29 cellular contexts compared by ENCODE assay signal in the genomic region with DNA sequence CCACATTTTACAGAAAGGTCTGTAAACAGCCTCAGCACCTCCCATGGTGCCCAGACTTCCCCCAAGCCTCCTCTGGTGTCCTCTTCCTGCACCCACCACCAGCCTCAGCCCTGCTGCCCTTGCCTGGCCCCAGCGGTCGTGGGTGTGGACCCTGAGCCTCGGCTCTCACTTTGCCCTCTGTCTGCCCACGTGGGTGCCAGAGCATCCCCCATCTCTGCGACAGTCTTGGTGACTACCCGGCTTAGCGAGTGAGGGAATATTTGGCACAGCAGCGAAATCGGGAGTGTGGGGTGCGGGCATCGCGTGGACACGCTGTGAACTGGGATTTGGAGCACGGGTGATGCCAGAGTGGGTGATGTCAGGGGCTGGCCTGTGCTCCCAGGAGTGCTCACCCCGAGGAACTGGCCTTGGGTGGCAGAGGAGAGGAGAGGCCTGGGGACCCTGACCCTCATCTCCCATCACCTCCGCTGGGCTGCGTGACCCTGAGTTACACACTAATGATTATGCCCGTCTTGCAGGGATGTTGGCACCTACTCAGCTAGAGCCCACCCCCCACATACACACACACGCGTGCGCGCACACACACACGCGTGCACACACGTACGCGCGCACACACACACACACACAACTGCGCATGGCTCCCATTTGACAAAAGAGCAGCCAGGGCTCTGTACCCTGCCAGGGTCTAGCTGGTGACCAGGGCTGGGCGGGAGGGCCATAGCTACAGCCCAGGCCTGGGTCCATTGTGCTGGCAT. TPM values are rescaled to one million over a fixed set of nuclear protein-coding genes. Genes with fewer than 3 reads are reported as not detected.
A peak's percentile ranks its signal among the peaks of the same experiment; 100 is the strongest.
DNase-seq lines count a peak whose midpoint lies in the region; ATAC-seq and TF ChIP-seq lines count a peak whose summit lies in the region.
"Had no signal": no experiment of that assay in that cellular context is flagged by ENCODE, and none has a peak within 500 bp of the region (broad histone marks: within the 10 kb centered on the region; RNA-seq: fewer than 3 reads in every experiment).

No MANE protein-coding gene starts in this region.

- H3K9me3 Mint-ChIP-seq in endodermal cell = peaks cover 18% of the 10 kb centered on the region
- H3K9me3 Mint-ChIP-seq in stimulated activated naive B cell treated with anti-CD40 and anti-IgM and Interleukin-4, amounts not matched to agents 10 μg/mL and 1 μg/mL and 100 μg/mL, for 72 hours = peaks cover 5 to 14% of the 10 kb centered on the region in 2 donors

- no peaks in the 10 kb centered on the region for H3K4me1 Mint-ChIP-seq in endodermal cell
- peaks cover 0 to 2% of the 10 kb centered on the region in 2 donors for H3K4me1 Mint-ChIP-seq in stimulated activated naive B cell treated with anti-CD40 and anti-IgM and Interleukin-4, amounts not matched to agents 10 μg/mL and 1 μg/mL and 100 μg/mL, for 72 hours
- H3K4me1 Mint-ChIP-seq: activated naive CD8-positive, alpha-beta T cell treated with anti-CD3 and anti-CD28 coated beads, Interleukin-2, amount 50 U/mL, for 24 hours; CD8-positive, alpha-beta memory T cell; stimulated activated effector memory CD8-positive, alpha-beta T cell treated with anti-CD3 and anti-CD28 coated beads, Interleukin-12 subunit alpha, Interleukin-12 subunit beta, amount 100 ng/mL, for 72 hours had no signal

- H3K79me2 ChIP-seq in SK-N-SH (ENCODE audit: insufficient read depth) (no peaks in the 10 kb centered on the region), DND-41 (ENCODE audit: insufficient read depth, low read length) (peaks cover 35% of the 10 kb centered on the region)

- no peak for TF ChIP-seq EP300 in SK-N-SH (IDR thresholded peaks at IDR 0.05; ENCODE audit: borderline replicate concordance in 1 of 2, low read depth in 1 of 2, low read length in 1 of 2)

- TF ChIP-seq RAD21 in SK-N-SH (IDR thresholded peaks at IDR 0.05; ENCODE audit: low read length) = no peak

- H3K9ac ChIP-seq in SK-N-SH = no peak overlapping the region
- no peak overlapping the region for H3K9ac ChIP-seq in DND-41 (ENCODE audit: low read depth, low read length)
- no peak overlapping the region for H3K9ac ChIP-seq in endodermal cell (ENCODE audit: extremely low read depth, low read length, poor library complexity, severe bottlenecking)

- H2AFZ ChIP-seq in SK-N-SH (ENCODE audit: low read depth) (no peak overlapping the region), DND-41 (ENCODE audit: low read depth, low read length) (no peak overlapping the region)

- no peaks in the 10 kb centered on the region for H3K9me2 ChIP-seq in SK-N-SH

- H3K27ac Mint-ChIP-seq in endodermal cell = no peak overlapping the region
- H3K27ac Mint-ChIP-seq in stimulated activated naive B cell treated with anti-CD40 and anti-IgM and Interleukin-4, amounts not matched to agents 10 μg/mL and 1 μg/mL and 100 μg/mL, for 72 hours = peak overlapping the region; percentile 51
- H3K27ac Mint-ChIP-seq: activated naive CD8-positive, alpha-beta T cell treated with anti-CD3 and anti-CD28 coated beads, Interleukin-2, amount 50 U/mL, for 24 hours; activated T-helper 2 cell treated with anti-CD3 and anti-CD28 coated beads, Interferon-gamma antibody, Interleukin-2, Interleukin-4, amounts not matched to agents 10 μg/mL and 5 μg/mL and 100 μg/mL, durations not matched to agents 14 hours and 24 hours and 36 hours; CD8-positive, alpha-beta memory T cell; stimulated activated effector memory CD8-positive, alpha-beta T cell treated with anti-CD3 and anti-CD28 coated beads, Interleukin-12 subunit alpha, Interleukin-12 subunit beta, amount 100 ng/mL, for 72 hours; T-helper 1 cell treated with Interleukin-12 subunit alpha and Interleukin-12 subunit beta and Interleukin-4 antibody, amounts not matched to agents 30 μg/mL and 1 μg/mL, for 36 hours had no signal

- H3F3A ChIP-seq in SK-N-SH (replicated peaks; ENCODE audit: insufficient read depth) = no peaks in the 10 kb centered on the region

- ATAC-seq in SK-N-SH treated with all-trans-retinoic acid at 6 μM for 48 hours = no peak
- ATAC-seq in DND-41 (ENCODE audit: insufficient read depth, low read depth) = no peak
- ATAC-seq in stimulated activated naive B cell treated with anti-CD40 and anti-IgM and Interleukin-4, amounts not matched to agents 10 μg/mL and 1 μg/mL and 100 μg/mL, for 72 hours (replicated peaks) = no peak
- ATAC-seq in GM21390 (IDR thresholded peaks at IDR 0.05; ENCODE audit: unreplicated experiment) = no peak
- ATAC-seq in GM19397 (IDR thresholded peaks at IDR 0.05; ENCODE audit: unreplicated experiment) = no peak
- no peak for ATAC-seq in GM19324 (IDR thresholded peaks at IDR 0.05; ENCODE audit: low FRiP score, unreplicated experiment)
- ATAC-seq: activated naive CD8-positive, alpha-beta T cell treated with anti-CD3 and anti-CD28 coated beads, Interleukin-2, amount 50 U/mL, for 24 hours; stimulated activated effector memory CD8-positive, alpha-beta T cell treated with anti-CD3 and anti-CD28 coated beads, Interleukin-12 subunit alpha, Interleukin-12 subunit beta, amount 100 ng/mL, for 72 hours had no signal

- POLR2A ChIA-PET in SK-N-SH (lab: Yijun Ruan, JAX) = no interaction called here

- peak; percentile 30 for DNase-seq in SK-N-SH
- peak; percentile 1 for DNase-seq in DND-41
- peak; percentile 29 for DNase-seq in endodermal cell
- no peak for DNase-seq in stimulated activated naive B cell treated with anti-CD40 and anti-IgM and Interleukin-4, amounts not matched to agents 10 μg/mL and 1 μg/mL and 100 μg/mL, for 72 hours
- DNase-seq: activated CD4-positive, alpha-beta T cell treated with anti-CD3 and anti-CD28 coated beads for 48 hours; activated naive CD8-positive, alpha-beta T cell treated with anti-CD3 and anti-CD28 coated beads, Interleukin-2, amount 50 U/mL, for 24 hours; effector CD4-positive, alpha-beta T cell; H9; kidney glomerular epithelial cell; NCI-H1048; NCI-H1694 treated with DMSO at 0.1 percent for 48 hours; NCI-H2171 treated with DMSO at 0.1 percent for 48 hours; NCI-H524; small intestine; stimulated activated CD4-positive, alpha-beta T cell treated with anti-CD3 and anti-CD28 coated beads, Interleukin-2, amount 100 ng/mL, for 24 hours; testis had no signal

- H3K9me3 ChIP-seq in SK-N-SH (peaks cover 12% of the 10 kb centered on the region), DND-41 (ENCODE audit: insufficient read depth, low read length, severe bottlenecking) (peaks cover 11% of the 10 kb centered on the region), endodermal cell (ENCODE audit: control insufficient read depth, low read length) (peaks cover 9% of the 10 kb centered on the region)
- H3K9me3 ChIP-seq: testis had no signal

- CTCF ChIA-PET in SK-N-SH (lab: Yijun Ruan, JAX) = interaction anchor here (1.5 kb wide), 1 partner anchor 32 kb away, joined by 3 read pairs; no protein-coding TSS in a partner anchor

- peaks cover 0 to 56% of the 10 kb centered on the region in 2 experiments; a peak in 1 of 4 replicates for H3K4me1 ChIP-seq in SK-N-SH (ENCODE audit: control insufficient read depth in 1 of 2, insufficient read depth in 2 of 2, low read depth in 1 of 2, low read length in 1 of 2)
- no peaks in the 10 kb centered on the region for H3K4me1 ChIP-seq in DND-41 (ENCODE audit: insufficient read depth, low read length)
- no peaks in the 10 kb centered on the region for H3K4me1 ChIP-seq in endodermal cell (ENCODE audit: control insufficient read depth, insufficient read depth, low read length)
- H3K4me1 ChIP-seq: Peyer's patch, SJSA1, testis had no signal

- no peak overlapping the region for H3K4me3 Mint-ChIP-seq in endodermal cell
- no peak overlapping the region for H3K4me3 Mint-ChIP-seq in stimulated activated naive B cell treated with anti-CD40 and anti-IgM and Interleukin-4, amounts not matched to agents 10 μg/mL and 1 μg/mL and 100 μg/mL, for 72 hours
- H3K4me3 Mint-ChIP-seq: activated naive CD8-positive, alpha-beta T cell treated with anti-CD3 and anti-CD28 coated beads, Interleukin-2, amount 50 U/mL, for 24 hours; brain; CD8-positive, alpha-beta memory T cell; H9; stimulated activated effector memory CD8-positive, alpha-beta T cell treated with anti-CD3 and anti-CD28 coated beads, Interleukin-12 subunit alpha, Interleukin-12 subunit beta, amount 100 ng/mL, for 72 hours; T-helper 1 cell treated with Interleukin-12 subunit alpha and Interleukin-12 subunit beta and Interleukin-4 antibody, amounts not matched to agents 30 μg/mL and 1 μg/mL, for 36 hours had no signal

- H3K36me3 Mint-ChIP-seq in endodermal cell (ENCODE audit: low read depth) = peaks cover 6% of the 10 kb centered on the region
- H3K36me3 Mint-ChIP-seq in stimulated activated naive B cell treated with anti-CD40 and anti-IgM and Interleukin-4, amounts not matched to agents 10 μg/mL and 1 μg/mL and 100 μg/mL, for 72 hours = peaks cover 3 to 11% of the 10 kb centered on the region in 2 donors
- H3K36me3 Mint-ChIP-seq: stimulated activated effector memory CD8-positive, alpha-beta T cell treated with anti-CD3 and anti-CD28 coated beads, Interleukin-12 subunit alpha, Interleukin-12 subunit beta, amount 100 ng/mL, for 72 hours had no signal

- H3K4me3 ChIP-seq in SK-N-SH (ENCODE audit: low read depth in 2 of 2, low read length in 1 of 2) = no peak overlapping the region
- no peak overlapping the region for H3K4me3 ChIP-seq in DND-41 (ENCODE audit: low read depth in 1 of 2, low read length in 2 of 2)
- H3K4me3 ChIP-seq in endodermal cell (ENCODE audit: low read length) = no peak overlapping the region
- H3K4me3 ChIP-seq: Peyer's patch, SJSA1, testis had no signal

- peaks cover 0 to 2% of the 10 kb centered on the region in 2 experiments for H3K36me3 ChIP-seq in SK-N-SH (replicated peaks in 1 of 2; ENCODE audit: control insufficient read depth in 1 of 2, insufficient read depth in 2 of 2, low read length in 1 of 2)
- peaks cover 9% of the 10 kb centered on the region for H3K36me3 ChIP-seq in DND-41 (ENCODE audit: insufficient read depth, low read length)
- no peaks in the 10 kb centered on the region for H3K36me3 ChIP-seq in endodermal cell (ENCODE audit: control insufficient read depth, insufficient read depth, low read length)
- H3K36me3 ChIP-seq: Peyer's patch, SJSA1 had no signal

- no peaks in the 10 kb centered on the region for H4K20me1 ChIP-seq in SK-N-SH (ENCODE audit: insufficient read depth)
- H4K20me1 ChIP-seq in DND-41 (ENCODE audit: insufficient read depth, low read length) = peaks cover 27% of the 10 kb centered on the region

- no peak overlapping the region; a peak in 1 of 4 replicates for H3K27ac ChIP-seq in SK-N-SH (ENCODE audit: low read depth in 2 of 2, low read length in 1 of 2)
- H3K27ac ChIP-seq in DND-41 (ENCODE audit: low read length) = no peak overlapping the region
- H3K27ac ChIP-seq in endodermal cell (ENCODE audit: low read depth, low read length) = no peak overlapping the region
- H3K27ac ChIP-seq: 22Rv1, HL-60, Peyer's patch, SJSA1, testis had no signal

- no peak overlapping the region for H3K4me2 ChIP-seq in SK-N-SH
- no peak overlapping the region for H3K4me2 ChIP-seq in DND-41 (ENCODE audit: insufficient read depth, low read length)

- TF ChIP-seq CTCF in SK-N-SH (IDR thresholded peaks at IDR 0.05) (no peak), DND-41 (IDR thresholded peaks at IDR 0.05; ENCODE audit: borderline replicate concordance, extremely low read depth, low read length, poor library complexity, severe bottlenecking) (no peak), endodermal cell (conservative IDR thresholded peaks at IDR 0.05) (no peak)

- H3K27me3 ChIP-seq in SK-N-SH (ENCODE audit: insufficient read depth) (peaks cover 10% of the 10 kb centered on the region), DND-41 (ENCODE audit: insufficient read depth, low read length, poor library complexity) (no peaks in the 10 kb centered on the region), endodermal cell (ENCODE audit: control insufficient read depth, insufficient read depth, low read length, poor library complexity, severe bottlenecking) (no peaks in the 10 kb centered on the region)
- H3K27me3 ChIP-seq: Peyer's patch, SJSA1, testis had no signal

- H3K27me3 Mint-ChIP-seq in endodermal cell (ENCODE audit: insufficient read depth) = peaks cover 5% of the 10 kb centered on the region
- H3K27me3 Mint-ChIP-seq in stimulated activated naive B cell treated with anti-CD40 and anti-IgM and Interleukin-4, amounts not matched to agents 10 μg/mL and 1 μg/mL and 100 μg/mL, for 72 hours = peaks cover 27 to 62% of the 10 kb centered on the region in 2 donors

- 79% methylated on average over 30 of the region's 30 CpGs for WGBS in SK-N-SH (ENCODE audit: low lambda C conversion rate)
- WGBS in endodermal cell (ENCODE audit: insufficient coverage in 1 of 2, insufficient read length in 1 of 2), 2 experiments = 93 to 98% methylated on average over 8 to 30 of the region's 30 CpGs

RNA-seq across cellular contexts. Expression of gene ELFN1, which starts 8.7 kb away (rescaled TPM):
- 0.05 and 0.06 TPM in 2 replicates for polyA plus RNA-seq in SK-N-SH (2012; rRNA removed)
- polyA plus RNA-seq in SK-N-SH (2012; cell fraction: cytosol; rRNA removed) = 0.01 and 0.03 TPM in 2 replicates
- 0.01 and 0.05 TPM in 2 replicates for polyA plus RNA-seq in SK-N-SH (2012; cell fraction: nucleus; rRNA removed)
- total RNA-seq in endodermal cell = 1 to 10 TPM; 2.1 to 5.0 TPM
- polyA plus RNA-seq in endodermal cell (2013, experiment 1 of 2) = 13.6 TPM
- 12.4 TPM for polyA plus RNA-seq in endodermal cell (2013, experiment 2 of 2)
- total RNA-seq: activated T-helper 2 cell treated with anti-CD3 and anti-CD28 coated beads, Interferon-gamma antibody, Interleukin-2, Interleukin-4, amounts not matched to agents 10 μg/mL and 5 μg/mL and 100 μg/mL, durations not matched to agents 14 hours and 24 hours and 36 hours; SJSA1 had no signal
